Comparison of ENCODE assay signal across 8 cellular contexts in genomic region chr1:19269427-19270342, GRCh38. TPM values are rescaled to one million over a fixed set of nuclear protein-coding genes. Genes with fewer than 3 reads are reported as not detected.
DNase-seq lines count a peak whose midpoint lies in the region; ATAC-seq, FAIRE-seq and TF ChIP-seq lines count a peak whose summit lies in the region.
"Not testable (repeated sequence)": the region's sequence is repeated elsewhere in the genome, so short reads cannot be mapped to it uniquely, and the experiment has no call there.

No MANE protein-coding gene starts in this region.

- H3K36me3 Mint-ChIP-seq in activated CD4-positive, alpha-beta T cell treated with anti-CD3 and anti-CD28 coated beads for 36 hours (ENCODE audit: low read depth): not testable (repeated sequence)

- H3K27me3 Mint-ChIP-seq in activated CD4-positive, alpha-beta T cell treated with anti-CD3 and anti-CD28 coated beads for 36 hours: peaks cover 14% of the 10 kb centered on the region

- CTCF ChIA-PET in AG04450 (lab: Charles Lee): not testable (repeated sequence)
- CTCF ChIA-PET in activated CD4-positive, alpha-beta T cell treated with anti-CD3 and anti-CD28 coated beads for 36 hours (lab: Charles Lee): interaction anchor here (0.5 to 1.2 kb wide), 4 partner anchors 15 to 384 kb away, joined by 3 to 4 read pairs (median 3); no protein-coding TSS in a partner anchor

- H3K4me1 Mint-ChIP-seq in activated CD4-positive, alpha-beta T cell treated with anti-CD3 and anti-CD28 coated beads for 36 hours: not testable (repeated sequence)

- ATAC-seq in activated CD4-positive, alpha-beta T cell treated with anti-CD3 and anti-CD28 coated beads for 36 hours: not testable (repeated sequence)

- not testable (repeated sequence) for H3K27ac ChIP-seq in AG04450 (ENCODE audit: low read depth, low read length)
- H3K27ac ChIP-seq in liver (ENCODE audit: low read depth in 1 of 2, low read length in 2 of 2) (peak overlapping the region; percentile 69 to 87), stomach (peak overlapping the region; percentile 69 to 86 (median 76))

- not testable (repeated sequence) for H3K4me3 ChIP-seq in AG04450 (ENCODE audit: low read depth, low read length); bronchial epithelial cell (ENCODE audit: low read depth, low read length); foreskin fibroblast (ENCODE audit: low read depth in 1 of 2, low read length in 2 of 2); liver (ENCODE audit: low read depth in 1 of 3, low read length in 3 of 3); stomach

- not testable (repeated sequence) for H3K9me3 ChIP-seq in AG04450 (ENCODE audit: control insufficient read depth, insufficient read depth, low read length); liver (ENCODE audit: control insufficient read depth in 4 of 4, low read length in 3 of 4); stomach

- not testable (repeated sequence) for H3K36me3 ChIP-seq in bronchial epithelial cell (ENCODE audit: control insufficient read depth, insufficient read depth, low read length)
- peaks cover 8 to 30% (median 25%) of the 10 kb centered on the region in 4 donors for H3K36me3 ChIP-seq in liver (ENCODE audit: control insufficient read depth in 4 of 4, insufficient read depth in 3 of 4, low read depth in 1 of 4, low read length in 3 of 4)
- peaks cover 11 to 41% (median 23%) of the 10 kb centered on the region in 4 donors for H3K36me3 ChIP-seq in stomach

- peaks cover 0 to 25% (median 15%) of the 10 kb centered on the region in 4 donors for H3K4me1 ChIP-seq in liver (ENCODE audit: control insufficient read depth in 4 of 4, insufficient read depth in 4 of 4, low read length in 3 of 4)
- peaks cover 9 to 35% (median 23%) of the 10 kb centered on the region in 4 donors for H3K4me1 ChIP-seq in stomach

- DNase-seq in AG04450 (ENCODE audit: low read depth, low spot score); foreskin fibroblast; stomach: not testable (repeated sequence)
- DNase-seq in NAMALWA (ENCODE audit: low spot score) (peak; percentile 10), bronchial epithelial cell (ENCODE audit: low read depth) (peak; percentile 14)
- peak; percentile 48 for DNase-seq in activated CD4-positive, alpha-beta T cell treated with anti-CD3 and anti-CD28 coated beads for 36 hours

- H3K27me3 ChIP-seq in AG04450 (ENCODE audit: control insufficient read depth, insufficient read depth, low read length); bronchial epithelial cell (ENCODE audit: control insufficient read depth, insufficient read depth, low read length); liver (ENCODE audit: control insufficient read depth in 4 of 4, insufficient read depth in 4 of 4, low read length in 3 of 4): not testable (repeated sequence)
- peaks cover 0 to 11% (median 0%) of the 10 kb centered on the region in 3 donors for H3K27me3 ChIP-seq in stomach

- peak overlapping the region in 1 of 2 donors; percentile 28 for H3K9ac ChIP-seq in liver (ENCODE audit: low read depth in 1 of 2, low read length in 2 of 2)

- not testable (repeated sequence) for H3K27ac Mint-ChIP-seq in activated CD4-positive, alpha-beta T cell treated with anti-CD3 and anti-CD28 coated beads for 36 hours

- TF ChIP-seq EP300 in stomach (IDR thresholded peaks at IDR 0.05): not testable (repeated sequence)

- intact Hi-C loops in activated CD4-positive, alpha-beta T cell treated with anti-CD3 and anti-CD28 coated beads for 36 hours (cut with DNase I, micrococcal nuclease); stomach (cut with DNase I; ENCODE audit: low total_unique reads): not testable (repeated sequence)

- H3K9me3 Mint-ChIP-seq in activated CD4-positive, alpha-beta T cell treated with anti-CD3 and anti-CD28 coated beads for 36 hours (ENCODE audit: low read depth): not testable (repeated sequence)

- H3K4me3 Mint-ChIP-seq in activated CD4-positive, alpha-beta T cell treated with anti-CD3 and anti-CD28 coated beads for 36 hours: not testable (repeated sequence)

- TF ChIP-seq RAD21 in liver (IDR thresholded peaks at IDR 0.05): not testable (repeated sequence)

- 54% methylated on average over 9 of the region's 9 CpGs for WGBS in liver
- 56 to 71% (median 57%) methylated on average over 7 to 9 of the region's 9 CpGs for WGBS in stomach, 5 donors

- not testable (repeated sequence) for TF ChIP-seq POLR2A in stomach (IDR thresholded peaks at IDR 0.05)

- 0 out of 2 replicates have a peak, but pooled peaks have one; percentile 3 for TF ChIP-seq CTCF in AG04450 (IDR thresholded peaks at IDR 0.05; ENCODE audit: low read depth, low read length)
- peak; percentile 19 for TF ChIP-seq CTCF in GM12873 (IDR thresholded peaks at IDR 0.05; ENCODE audit: insufficient read depth, low read depth, low read length, missing control alignments)
- TF ChIP-seq CTCF in bronchial epithelial cell (IDR thresholded peaks at IDR 0.05; ENCODE audit: insufficient read depth, low read length, severe bottlenecking): peak; percentile 21
- TF ChIP-seq CTCF in foreskin fibroblast (IDR thresholded peaks at IDR 0.05; ENCODE audit: low read depth, low read length): peak; percentile 18
- TF ChIP-seq CTCF in liver (IDR thresholded peaks at IDR 0.05; ENCODE audit: low read depth, low read length, missing input control); stomach (IDR thresholded peaks at IDR 0.05): not testable (repeated sequence)

- peak; percentile 79 for FAIRE-seq in bronchial epithelial cell (lab: Jason Lieb, UNC)

- POLR2A ChIA-PET in AG04450 (lab: Yijun Ruan, JAX); activated CD4-positive, alpha-beta T cell treated with anti-CD3 and anti-CD28 coated beads for 36 hours (lab: Charles Lee): not testable (repeated sequence)

TF ChIP-seq in liver, 16 proteins besides CTCF, POLR2A, EP300 and RAD21:
- TF ChIP-seq RXRA (IDR thresholded peaks at IDR 0.05): peak in 1 of 2 donors; percentile 48
- peak; percentile 27 for TF ChIP-seq FOXA1 (IDR thresholded peaks at IDR 0.05)
- TF ChIP-seq JUND (IDR thresholded peaks at IDR 0.05): peak; percentile 45 to 76
- TF ChIP-seq HNF4A (conservative IDR thresholded peaks at IDR 0.05): peak; percentile 39 to 56
- peak; percentile 64 for TF ChIP-seq FOXA2 (IDR thresholded peaks at IDR 0.05)

RNA-seq across cellular contexts. Expression of gene MRTO4, which starts 18.1 kb away (rescaled TPM):
- polyA plus RNA-seq in AG04450 (2011; rRNA removed) (29.0 and 30.8 TPM in 2 replicates), liver (10 to 100 TPM; 10.5 to 11.1 TPM), stomach (10 to 100 TPM; 31.3 to 46.7 (median 31.6) TPM)
- 11.8 and 16.2 TPM in 2 replicates for polyA minus RNA-seq in AG04450 (2011; rRNA and poly(A)+ RNA removed)
- total RNA-seq in activated CD4-positive, alpha-beta T cell treated with anti-CD3 and anti-CD28 coated beads for 36 hours: 10 to 100 TPM; 82.6 to 95.0 TPM
- total RNA-seq in bronchial epithelial cell (26.0 and 55.5 TPM in 2 replicates), liver (1 to 10 TPM; 9.5 to 9.8 TPM), stomach (10 to 100 TPM in 2 of 5 donors, 1 to 10 TPM in 3; 1.8 to 22.0 (median 8.1) TPM)

RNA-seq across cellular contexts. Expression of gene EMC1, which starts 18.4 kb away (rescaled TPM):
- polyA plus RNA-seq in AG04450 (2011; rRNA removed) (49.0 and 68.7 TPM in 2 replicates), liver (10 to 100 TPM in 1 of 2 donors, 1 to 10 TPM in 1; 8.0 to 13.4 TPM), stomach (1 to 10 TPM; 4.5 to 6.7 (median 6.6) TPM)
- 55.4 and 82.7 TPM in 2 replicates for polyA minus RNA-seq in AG04450 (2011; rRNA and poly(A)+ RNA removed)
- total RNA-seq in activated CD4-positive, alpha-beta T cell treated with anti-CD3 and anti-CD28 coated beads for 36 hours: 10 to 100 TPM; 45.0 to 59.0 TPM
- total RNA-seq in bronchial epithelial cell (45.8 and 60.8 TPM in 2 replicates), liver (10 to 100 TPM; 16.3 to 33.6 TPM), stomach (10 to 100 TPM; 27.7 to 94.1 (median 53.5) TPM)

RNA-seq across cellular contexts. Expression of gene AKR7A3, which starts 18.9 kb away (rescaled TPM):
- polyA plus RNA-seq in AG04450 (2011; rRNA removed): 0.19 and 0.46 TPM in 2 replicates
- polyA minus RNA-seq in AG04450 (2011; rRNA and poly(A)+ RNA removed): 0.60 TPM in 1 of 2 replicates, not detected in the other
- total RNA-seq in activated CD4-positive, alpha-beta T cell treated with anti-CD3 and anti-CD28 coated beads for 36 hours: under 1 TPM; 0.39 to 0.60 TPM
- 0.26 TPM in 2 replicates for total RNA-seq in bronchial epithelial cell
- 10 to 100 TPM in 1 of 2 donors, under 1 TPM in 1; 0.23 to 43.6 TPM for total RNA-seq in liver
- polyA plus RNA-seq in liver: 10 to 100 TPM; 66.3 to 69.6 TPM
- total RNA-seq in stomach: 100 to 1,000 TPM in 2 of 5 donors, 10 to 100 TPM in 3; 24.0 to 269 (median 86.9) TPM
- polyA plus RNA-seq in stomach: 100 to 1,000 TPM; 142 to 510 (median 148) TPM

RNA-seq across cellular contexts. Expression of gene AKR7A2, which starts 42.3 kb away (rescaled TPM):
- polyA plus RNA-seq in AG04450 (2011; rRNA removed) (47.5 and 63.6 TPM in 2 replicates), liver (10 to 100 TPM; 42.8 to 56.7 TPM), stomach (10 to 100 TPM; 33.4 to 71.2 (median 48.6) TPM)
- polyA minus RNA-seq in AG04450 (2011; rRNA and poly(A)+ RNA removed): 24.0 and 37.4 TPM in 2 replicates
- total RNA-seq in activated CD4-positive, alpha-beta T cell treated with anti-CD3 and anti-CD28 coated beads for 36 hours: 10 to 100 TPM; 41.3 to 43.0 TPM
- total RNA-seq in bronchial epithelial cell (45.2 and 54.8 TPM in 2 replicates), liver (10 to 100 TPM; 41.4 to 63.2 TPM), stomach (100 to 1,000 TPM in 1 of 5 donors, 10 to 100 TPM in 3, not detected in 1; 18.7 to 108 (median 45.8) TPM)

RNA-seq across cellular contexts. Expression of gene SLC66A1, which starts 42.4 kb away (rescaled TPM):
- polyA plus RNA-seq in AG04450 (2011; rRNA removed) (11.5 and 16.3 TPM in 2 replicates), liver (10 to 100 TPM in 1 of 2 donors, 1 to 10 TPM in 1; 6.8 to 16.0 TPM), stomach (10 to 100 TPM; 10.1 to 11.9 (median 11.1) TPM)
- 10.6 and 11.2 TPM in 2 replicates for polyA minus RNA-seq in AG04450 (2011; rRNA and poly(A)+ RNA removed)
- total RNA-seq in activated CD4-positive, alpha-beta T cell treated with anti-CD3 and anti-CD28 coated beads for 36 hours: 1 to 10 TPM; 5.9 to 6.5 TPM
- total RNA-seq in bronchial epithelial cell (23.9 and 26.6 TPM in 2 replicates), liver (10 to 100 TPM; 12.8 to 15.2 TPM), stomach (10 to 100 TPM in 2 of 5 donors, 1 to 10 TPM in 3; 1.8 to 14.5 (median 9.1) TPM)
